Comparison of ENCODE assay signal across 25 cellular contexts in the genomic region with DNA sequence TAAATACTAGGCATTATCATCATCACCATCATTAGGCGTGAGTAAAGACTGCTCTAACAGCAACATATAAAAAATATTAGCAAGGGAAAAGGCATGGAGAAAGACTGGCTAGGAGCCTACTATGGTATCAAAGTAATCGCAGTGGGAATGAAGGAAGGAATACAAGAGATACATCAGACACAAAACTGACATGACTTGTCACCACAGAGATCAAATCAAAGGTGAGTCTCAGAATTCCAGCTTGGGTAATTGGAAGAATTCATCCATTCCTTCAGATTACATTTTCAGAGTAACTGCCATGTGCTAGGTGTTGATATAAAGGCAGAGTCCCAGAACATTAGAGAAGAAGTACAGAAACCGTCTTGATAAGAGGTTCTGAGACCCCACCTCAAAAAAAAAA. TPM values are rescaled to one million over a fixed set of nuclear protein-coding genes. Genes with fewer than 3 reads are reported as not detected.
DNase-seq lines count a peak whose midpoint lies in the region; ATAC-seq and TF ChIP-seq lines count a peak whose summit lies in the region.
"Had no signal": no experiment of that assay in that cellular context is flagged by ENCODE, and none has a peak within 500 bp of the region (broad histone marks: within the 10 kb centered on the region; RNA-seq: fewer than 3 reads in every experiment).

No MANE protein-coding gene starts in this region.

- no peak for DNase-seq in activated T-cell treated with anti-CD3 and anti-CD28 coated beads, Interleukin-2, amount 50 U/mL, for 72 hours
- no peak for DNase-seq in activated T-cell treated with anti-CD3 and anti-CD28 coated beads, Interleukin-2, amount 50 U/mL, for 4 hours
- DNase-seq in CD8-positive, alpha-beta T cell, result no peak
- DNase-seq in activated T-helper 2 cell treated with anti-CD3 and anti-CD28 coated beads, Interferon-gamma antibody, Interleukin-2, Interleukin-4, amounts not matched to agents 10 μg/mL and 5 μg/mL and 100 μg/mL, durations not matched to agents 14 hours and 24 hours and 36 hours (ENCODE audit: low spot score), result no peak
- DNase-seq in NCI-H1694 (lab: John Stamatoyannopoulos, UW) (no peak), NCI-H1436 (lab: John Stamatoyannopoulos, UW) (no peak), NCI-H2227 treated with DMSO at 0.1 percent for 48 hours (lab: John Stamatoyannopoulos, UW) (no peak)
- DNase-seq: activated naive CD8-positive, alpha-beta T cell treated with anti-CD3 and anti-CD28 coated beads, Interleukin-2, amount 10 ng/mL, durations not matched to agents 7 days and 5 days; central memory CD4-positive, alpha-beta T cell; dermis blood vessel endothelial cell; esophagus squamous epithelium; foreskin melanocyte; GDM1; H9; NCI-H1092; NCI-H2081; NCI-H345; NCI-H748 treated with DMSO at 0.1 percent for 48 hours; psoas muscle; stomach; tibial artery had no signal

- CTCF ChIA-PET in CD8-positive, alpha-beta T cell (lab: Charles Lee), result interaction anchor here (0.6 to 5.9 kb wide), 4 partner anchors 9 to 65 kb away, joined by 3 to 56 read pairs (median 3); no protein-coding TSS in a partner anchor

- H2AFZ ChIP-seq in parathyroid adenoma, result peak overlapping the region; percentile 25

- no peak overlapping the region for H3K4me3 ChIP-seq in CD8-positive, alpha-beta T cell (ENCODE audit: low read depth, low read length)
- H3K4me3 ChIP-seq in parathyroid adenoma (ENCODE audit: low read depth, low read length), result no peak overlapping the region
- H3K4me3 ChIP-seq: esophagus squamous epithelium, psoas muscle, SJSA1, stomach, tibial artery had no signal

- H3K4me1 ChIP-seq in CD8-positive, alpha-beta T cell (ENCODE audit: insufficient read depth, low read length), result peaks cover 55% of the 10 kb centered on the region
- H3K4me1 ChIP-seq in parathyroid adenoma, result peaks cover 15% of the 10 kb centered on the region
- H3K4me1 ChIP-seq: esophagus squamous epithelium, SJSA1 had no signal

- H3K79me2 ChIP-seq in parathyroid adenoma, result no peaks in the 10 kb centered on the region

- H3K4me2 ChIP-seq in parathyroid adenoma (ENCODE audit: low read length), result no peak overlapping the region

- no peak for ATAC-seq in activated T-cell treated with anti-CD3 and anti-CD28 coated beads, Interleukin-2, amount 50 U/mL, for 72 hours (replicated peaks in 1 of 2)
- no peak for ATAC-seq in activated T-cell treated with anti-CD3 and anti-CD28 coated beads, Interleukin-2, amount 50 U/mL, for 4 hours
- ATAC-seq in CD8-positive, alpha-beta T cell, result no peak
- ATAC-seq: activated CD4-positive, CD25-positive, alpha-beta regulatory T cell treated with anti-CD3 and anti-CD28 coated beads, Interleukin-2, amount 50 U/mL, for 24 hours; psoas muscle had no signal

- no peaks in the 10 kb centered on the region for H3K27me3 ChIP-seq in CD8-positive, alpha-beta T cell (ENCODE audit: insufficient read depth, low read length)
- no peaks in the 10 kb centered on the region for H3K27me3 ChIP-seq in parathyroid adenoma (ENCODE audit: control insufficient read depth, insufficient read depth, low read length)
- H3K27me3 ChIP-seq: esophagus squamous epithelium, SJSA1, stomach, tibial artery had no signal

- POLR2A ChIA-PET in CD8-positive, alpha-beta T cell (lab: Charles Lee), result interaction anchor here (1.6 kb wide), 1 partner anchor 9 kb away, joined by 15 read pairs; the partner anchor contains the start of gene ZBTB25

- H3K36me3 Mint-ChIP-seq in activated T-cell treated with anti-CD3 and anti-CD28 coated beads, Interleukin-2, amount 50 U/mL, for 72 hours (ENCODE audit: insufficient read depth in 2 of 2), result peaks cover 2 to 11% of the 10 kb centered on the region in 2 donors
- H3K36me3 Mint-ChIP-seq in activated T-cell treated with anti-CD3 and anti-CD28 coated beads, Interleukin-2, amount 50 U/mL, for 4 hours (ENCODE audit: insufficient read depth), result peaks cover 33% of the 10 kb centered on the region
- peaks cover 73% of the 10 kb centered on the region for H3K36me3 Mint-ChIP-seq in CD8-positive, alpha-beta T cell
- peaks cover 63% of the 10 kb centered on the region for H3K36me3 Mint-ChIP-seq in activated T-helper 2 cell treated with anti-CD3 and anti-CD28 coated beads, Interferon-gamma antibody, Interleukin-2, Interleukin-4, amounts not matched to agents 10 μg/mL and 5 μg/mL and 100 μg/mL, durations not matched to agents 14 hours and 24 hours and 36 hours (ENCODE audit: low read depth)

- H3K9me3 Mint-ChIP-seq in activated T-cell treated with anti-CD3 and anti-CD28 coated beads, Interleukin-2, amount 50 U/mL, for 72 hours, result no peaks in the 10 kb centered on the region
- no peaks in the 10 kb centered on the region for H3K9me3 Mint-ChIP-seq in activated T-cell treated with anti-CD3 and anti-CD28 coated beads, Interleukin-2, amount 50 U/mL, for 4 hours
- H3K9me3 Mint-ChIP-seq in CD8-positive, alpha-beta T cell, result no peaks in the 10 kb centered on the region
- H3K9me3 Mint-ChIP-seq in activated T-helper 2 cell treated with anti-CD3 and anti-CD28 coated beads, Interferon-gamma antibody, Interleukin-2, Interleukin-4, amounts not matched to agents 10 μg/mL and 5 μg/mL and 100 μg/mL, durations not matched to agents 14 hours and 24 hours and 36 hours, result no peaks in the 10 kb centered on the region
- H3K9me3 Mint-ChIP-seq: activated naive CD8-positive, alpha-beta T cell treated with anti-CD3 and anti-CD28 coated beads, Interleukin-2, amount 10 ng/mL, durations not matched to agents 7 days and 5 days; activated T-helper 1 cell treated with anti-CD3 and anti-CD28 coated beads, Interleukin-12 subunit alpha, Interleukin-12 subunit beta, Interleukin-2, Interleukin-4 antibody, amounts not matched to agents 30 ng/mL and 10 ng/mL and 1 ng/mL, durations not matched to agents 14 hours and 24 hours and 36 hours; H9 had no signal

- H3K9ac ChIP-seq in parathyroid adenoma, result no peak overlapping the region

- H3K4me3 Mint-ChIP-seq in activated T-cell treated with anti-CD3 and anti-CD28 coated beads, Interleukin-2, amount 50 U/mL, for 72 hours, result peak overlapping the region in 1 of 2 donors; percentile 6
- no peak overlapping the region for H3K4me3 Mint-ChIP-seq in activated T-cell treated with anti-CD3 and anti-CD28 coated beads, Interleukin-2, amount 50 U/mL, for 4 hours
- no peak overlapping the region for H3K4me3 Mint-ChIP-seq in CD8-positive, alpha-beta T cell
- no peak overlapping the region for H3K4me3 Mint-ChIP-seq in activated T-helper 2 cell treated with anti-CD3 and anti-CD28 coated beads, Interferon-gamma antibody, Interleukin-2, Interleukin-4, amounts not matched to agents 10 μg/mL and 5 μg/mL and 100 μg/mL, durations not matched to agents 14 hours and 24 hours and 36 hours (ENCODE audit: low read depth)
- H3K4me3 Mint-ChIP-seq: activated naive CD8-positive, alpha-beta T cell treated with anti-CD3 and anti-CD28 coated beads, Interleukin-2, amount 10 ng/mL, durations not matched to agents 7 days and 5 days; activated T-helper 1 cell treated with anti-CD3 and anti-CD28 coated beads, Interleukin-12 subunit alpha, Interleukin-12 subunit beta, Interleukin-2, Interleukin-4 antibody, amounts not matched to agents 30 ng/mL and 10 ng/mL and 1 ng/mL, durations not matched to agents 14 hours and 24 hours and 36 hours; H9 had no signal

- no peaks in the 10 kb centered on the region for H3K27me3 Mint-ChIP-seq in activated T-cell treated with anti-CD3 and anti-CD28 coated beads, Interleukin-2, amount 50 U/mL, for 72 hours (ENCODE audit: low read depth)
- H3K27me3 Mint-ChIP-seq in activated T-cell treated with anti-CD3 and anti-CD28 coated beads, Interleukin-2, amount 50 U/mL, for 4 hours (ENCODE audit: low read depth), result no peaks in the 10 kb centered on the region
- no peaks in the 10 kb centered on the region for H3K27me3 Mint-ChIP-seq in CD8-positive, alpha-beta T cell (ENCODE audit: low read depth)
- no peaks in the 10 kb centered on the region for H3K27me3 Mint-ChIP-seq in activated T-helper 2 cell treated with anti-CD3 and anti-CD28 coated beads, Interferon-gamma antibody, Interleukin-2, Interleukin-4, amounts not matched to agents 10 μg/mL and 5 μg/mL and 100 μg/mL, durations not matched to agents 14 hours and 24 hours and 36 hours (ENCODE audit: low read depth)
- H3K27me3 Mint-ChIP-seq: activated naive CD8-positive, alpha-beta T cell treated with anti-CD3 and anti-CD28 coated beads, Interleukin-2, amount 10 ng/mL, durations not matched to agents 7 days and 5 days had no signal

- H3K27ac Mint-ChIP-seq in activated T-cell treated with anti-CD3 and anti-CD28 coated beads, Interleukin-2, amount 50 U/mL, for 72 hours, result peak overlapping the region; percentile 85
- peak overlapping the region; percentile 75 for H3K27ac Mint-ChIP-seq in CD8-positive, alpha-beta T cell
- H3K27ac Mint-ChIP-seq in activated T-helper 2 cell treated with anti-CD3 and anti-CD28 coated beads, Interferon-gamma antibody, Interleukin-2, Interleukin-4, amounts not matched to agents 10 μg/mL and 5 μg/mL and 100 μg/mL, durations not matched to agents 14 hours and 24 hours and 36 hours, result peak overlapping the region; percentile 2
- H3K27ac Mint-ChIP-seq: activated naive CD8-positive, alpha-beta T cell treated with anti-CD3 and anti-CD28 coated beads, Interleukin-2, amount 10 ng/mL, durations not matched to agents 7 days and 5 days had no signal

- H3K4me1 Mint-ChIP-seq in activated T-cell treated with anti-CD3 and anti-CD28 coated beads, Interleukin-2, amount 50 U/mL, for 72 hours (ENCODE audit: low read depth), result peaks cover 53% of the 10 kb centered on the region
- H3K4me1 Mint-ChIP-seq in activated T-cell treated with anti-CD3 and anti-CD28 coated beads, Interleukin-2, amount 50 U/mL, for 4 hours (ENCODE audit: low read depth), result peaks cover 58% of the 10 kb centered on the region
- peaks cover 68% of the 10 kb centered on the region for H3K4me1 Mint-ChIP-seq in CD8-positive, alpha-beta T cell (ENCODE audit: low read depth)
- peaks cover 36% of the 10 kb centered on the region for H3K4me1 Mint-ChIP-seq in activated T-helper 2 cell treated with anti-CD3 and anti-CD28 coated beads, Interferon-gamma antibody, Interleukin-2, Interleukin-4, amounts not matched to agents 10 μg/mL and 5 μg/mL and 100 μg/mL, durations not matched to agents 14 hours and 24 hours and 36 hours (ENCODE audit: low read depth)
- H3K4me1 Mint-ChIP-seq: H9 had no signal

- TF ChIP-seq CTCF in CD8-positive, alpha-beta T cell (IDR thresholded peaks at IDR 0.05), result no peak
- TF ChIP-seq CTCF in parathyroid adenoma (IDR thresholded peaks at IDR 0.05), result no peak

- peaks cover 21% of the 10 kb centered on the region for H3K36me3 ChIP-seq in CD8-positive, alpha-beta T cell (ENCODE audit: insufficient read depth, low read length)
- H3K36me3 ChIP-seq in parathyroid adenoma (ENCODE audit: control insufficient read depth, insufficient read depth, low read length), result no peaks in the 10 kb centered on the region

- no peaks in the 10 kb centered on the region for H3K9me3 ChIP-seq in CD8-positive, alpha-beta T cell (ENCODE audit: low read length)
- H3K9me3 ChIP-seq in parathyroid adenoma (ENCODE audit: control insufficient read depth, low read length), result no peaks in the 10 kb centered on the region
- H3K9me3 ChIP-seq: esophagus squamous epithelium, psoas muscle, SJSA1, stomach, tibial artery had no signal

- intact Hi-C loops in CD8-positive, alpha-beta T cell (cut with DNase I, micrococcal nuclease), result no loop called here
- intact Hi-C loops in activated T-helper 2 cell treated with anti-CD3 and anti-CD28 coated beads, Interferon-gamma antibody, Interleukin-2, Interleukin-4, amounts not matched to agents 10 μg/mL and 5 μg/mL and 100 μg/mL, durations not matched to agents 14 hours and 24 hours and 36 hours (cut with micrococcal nuclease), result no loop called here

- no peak overlapping the region for H3K27ac ChIP-seq in CD8-positive, alpha-beta T cell (ENCODE audit: low read depth, low read length)
- H3K27ac ChIP-seq in parathyroid adenoma, result peak overlapping the region; percentile 43
- H3K27ac ChIP-seq: esophagus squamous epithelium, psoas muscle, SJSA1, stomach, tibial artery had no signal

RNA-seq across cellular contexts. Expression of gene ZBTB25, which starts 10.2 kb away (rescaled TPM):
- total RNA-seq in activated T-cell treated with anti-CD3 and anti-CD28 coated beads, Interleukin-2, amount 50 U/mL, for 72 hours, result 10 to 100 TPM; 30.4 to 31.3 TPM
- total RNA-seq in activated T-cell treated with anti-CD3 and anti-CD28 coated beads, Interleukin-2, amount 50 U/mL, for 4 hours, result 10 to 100 TPM; 12.8 to 13.5 (median 13.1) TPM
- 10 to 100 TPM; 42.3 to 43.8 TPM for total RNA-seq in CD8-positive, alpha-beta T cell
- total RNA-seq in activated T-helper 2 cell treated with anti-CD3 and anti-CD28 coated beads, Interferon-gamma antibody, Interleukin-2, Interleukin-4, amounts not matched to agents 10 μg/mL and 5 μg/mL and 100 μg/mL, durations not matched to agents 14 hours and 24 hours and 36 hours, result 24.7 and 24.9 TPM in 2 replicates

RNA-seq across cellular contexts. Expression of gene ZBTB1, which starts 11.1 kb away (rescaled TPM):
- 10 to 100 TPM; 46.9 to 49.5 TPM for total RNA-seq in activated T-cell treated with anti-CD3 and anti-CD28 coated beads, Interleukin-2, amount 50 U/mL, for 72 hours
- total RNA-seq in activated T-cell treated with anti-CD3 and anti-CD28 coated beads, Interleukin-2, amount 50 U/mL, for 4 hours, result 10 to 100 TPM; 24.0 to 28.5 (median 27.1) TPM
- 100 to 1,000 TPM; 200 to 205 TPM for total RNA-seq in CD8-positive, alpha-beta T cell
- 51.1 and 52.8 TPM in 2 replicates for total RNA-seq in activated T-helper 2 cell treated with anti-CD3 and anti-CD28 coated beads, Interferon-gamma antibody, Interleukin-2, Interleukin-4, amounts not matched to agents 10 μg/mL and 5 μg/mL and 100 μg/mL, durations not matched to agents 14 hours and 24 hours and 36 hours

RNA-seq across cellular contexts. Expression of gene AKAP5, which starts 28.2 kb away (rescaled TPM):
- 1 to 10 TPM; 1.2 to 1.9 TPM for total RNA-seq in activated T-cell treated with anti-CD3 and anti-CD28 coated beads, Interleukin-2, amount 50 U/mL, for 72 hours
- under 1 TPM; 0.65 to 0.83 (median 0.69) TPM for total RNA-seq in activated T-cell treated with anti-CD3 and anti-CD28 coated beads, Interleukin-2, amount 50 U/mL, for 4 hours
- 1 to 10 TPM; 3.7 TPM for total RNA-seq in CD8-positive, alpha-beta T cell
- total RNA-seq in activated T-helper 2 cell treated with anti-CD3 and anti-CD28 coated beads, Interferon-gamma antibody, Interleukin-2, Interleukin-4, amounts not matched to agents 10 μg/mL and 5 μg/mL and 100 μg/mL, durations not matched to agents 14 hours and 24 hours and 36 hours, result 2.3 and 2.5 TPM in 2 replicates

RNA-seq across cellular contexts. Expression of gene HSPA2, which starts 47.1 kb away (rescaled TPM):
- total RNA-seq in activated T-cell treated with anti-CD3 and anti-CD28 coated beads, Interleukin-2, amount 50 U/mL, for 72 hours, result 1 to 10 TPM; 5.5 to 7.7 TPM
- 1 to 10 TPM; 1.4 to 1.8 (median 1.4) TPM for total RNA-seq in activated T-cell treated with anti-CD3 and anti-CD28 coated beads, Interleukin-2, amount 50 U/mL, for 4 hours
- 1 to 10 TPM; 2.1 to 2.6 TPM for total RNA-seq in CD8-positive, alpha-beta T cell
- total RNA-seq in activated T-helper 2 cell treated with anti-CD3 and anti-CD28 coated beads, Interferon-gamma antibody, Interleukin-2, Interleukin-4, amounts not matched to agents 10 μg/mL and 5 μg/mL and 100 μg/mL, durations not matched to agents 14 hours and 24 hours and 36 hours, result 6.6 and 7.1 TPM in 2 replicates

RNA-seq across cellular contexts. Expression of gene PPP1R36, which starts 56.3 kb away (rescaled TPM):
- total RNA-seq in activated T-cell treated with anti-CD3 and anti-CD28 coated beads, Interleukin-2, amount 50 U/mL, for 72 hours, result under 1 TPM in 1 of 2 donors, not detected in 1; 0.16 TPM
- not detected for total RNA-seq in activated T-cell treated with anti-CD3 and anti-CD28 coated beads, Interleukin-2, amount 50 U/mL, for 4 hours
- under 1 TPM in 1 of 2 experiments, not detected in 1; 0.22 TPM for total RNA-seq in CD8-positive, alpha-beta T cell
- total RNA-seq in activated T-helper 2 cell treated with anti-CD3 and anti-CD28 coated beads, Interferon-gamma antibody, Interleukin-2, Interleukin-4, amounts not matched to agents 10 μg/mL and 5 μg/mL and 100 μg/mL, durations not matched to agents 14 hours and 24 hours and 36 hours, result not detected in 2 replicates
- total RNA-seq: activated T-helper 1 cell treated with anti-CD3 and anti-CD28 coated beads, Interleukin-12 subunit alpha, Interleukin-12 subunit beta, Interleukin-2, Interleukin-4 antibody, amounts not matched to agents 30 ng/mL and 10 ng/mL and 1 ng/mL, durations not matched to agents 14 hours and 24 hours and 36 hours had no signal

Comparison
In these comparisons a context has a peak if more than half of its experiments do, and no peak if none do; other contexts are left out.
1. H3K27ac Mint-ChIP-seq: peak in every context shown above with its lines; median percentile 85 in activated T-cell treated with anti-CD3 and anti-CD28 coated beads, Interleukin-2, amount 50 U/mL, for 72 hours; 75 in CD8-positive, alpha-beta T cell; 2 in activated T-helper 2 cell treated with anti-CD3 and anti-CD28 coated beads, Interferon-gamma antibody, Interleukin-2, Interleukin-4, amounts not matched to agents 10 μg/mL and 5 μg/mL and 100 μg/mL, durations not matched to agents 14 hours and 24 hours and 36 hours.